1 cellular context compared by ENCODE assay signal in genomic region chr19:44807652-44808462, GRCh38.
TF ChIP-seq lines count a peak whose summit lies in the region.

No MANE protein-coding gene starts in this region.

TF ChIP-seq in HepG2, 621 proteins besides CTCF, POLR2A, EP300 and RAD21 (continued from another document and continues in another):
- TF ChIP-seq ZBTB49 (CRISPR knock-in tag; IDR thresholded peaks at IDR 0.05; ENCODE audit: borderline replicate concordance) = no peak
- no peak for TF ChIP-seq MATR3 (CRISPR knock-in tag; IDR thresholded peaks at IDR 0.05)
- no peak for TF ChIP-seq GFI1 (CRISPR knock-in tag; IDR thresholded peaks at IDR 0.05; ENCODE audit: borderline replicate concordance)
- TF ChIP-seq MLX (CRISPR knock-in tag; IDR thresholded peaks at IDR 0.05) = no peak
- peak; percentile 66; the same call in 1 of the 2 replicates for TF ChIP-seq ZHX1 (CRISPR knock-in tag; IDR thresholded peaks at IDR 0.05; ENCODE audit: low read depth)
- TF ChIP-seq ZNF768 (CRISPR knock-in tag; IDR thresholded peaks at IDR 0.05) = peak; percentile 45; the same call in 1 of the 2 replicates
- no peak for TF ChIP-seq ZNF367 (CRISPR knock-in tag; IDR thresholded peaks at IDR 0.05; ENCODE audit: borderline replicate concordance)
- peak; percentile 9 for TF ChIP-seq ZNF407 (CRISPR knock-in tag; IDR thresholded peaks at IDR 0.05; ENCODE audit: not compliant biosample characterization)
- peak; percentile 85 for TF ChIP-seq TARDBP (CRISPR knock-in tag; IDR thresholded peaks at IDR 0.05)
- no peak for TF ChIP-seq KDM5A (IDR thresholded peaks at IDR 0.05; ENCODE audit: borderline replicate concordance, low read length)
- TF ChIP-seq SALL1 (CRISPR knock-in tag; IDR thresholded peaks at IDR 0.05) = peak; percentile 84
- TF ChIP-seq ZNF431 (CRISPR knock-in tag; IDR thresholded peaks at IDR 0.05; ENCODE audit: borderline replicate concordance, low read depth) = no peak
- TF ChIP-seq CBX2 (IDR thresholded peaks at IDR 0.05; ENCODE audit: low read depth, low read length) = no peak
- TF ChIP-seq CBX2 (CRISPR knock-in tag; IDR thresholded peaks at IDR 0.05; ENCODE audit: low read depth) = no peak
- peak; percentile 39; the same call in 1 of the 2 replicates for TF ChIP-seq MTA1 (CRISPR knock-in tag; IDR thresholded peaks at IDR 0.05; ENCODE audit: borderline replicate concordance)
- no peak for TF ChIP-seq NFRKB (IDR thresholded peaks at IDR 0.05)
- TF ChIP-seq EHMT2 (IDR thresholded peaks at IDR 0.05; ENCODE audit: borderline replicate concordance, low read depth, low read length) = no peak
- peak; percentile 53; the same call in 1 of the 2 replicates for TF ChIP-seq ZNF616 (CRISPR knock-in tag; IDR thresholded peaks at IDR 0.05; ENCODE audit: low read depth)
- TF ChIP-seq BHLHE40 (IDR thresholded peaks at IDR 0.05; ENCODE audit: low read length) = peak; percentile 68
- TF ChIP-seq, protein P1, sequence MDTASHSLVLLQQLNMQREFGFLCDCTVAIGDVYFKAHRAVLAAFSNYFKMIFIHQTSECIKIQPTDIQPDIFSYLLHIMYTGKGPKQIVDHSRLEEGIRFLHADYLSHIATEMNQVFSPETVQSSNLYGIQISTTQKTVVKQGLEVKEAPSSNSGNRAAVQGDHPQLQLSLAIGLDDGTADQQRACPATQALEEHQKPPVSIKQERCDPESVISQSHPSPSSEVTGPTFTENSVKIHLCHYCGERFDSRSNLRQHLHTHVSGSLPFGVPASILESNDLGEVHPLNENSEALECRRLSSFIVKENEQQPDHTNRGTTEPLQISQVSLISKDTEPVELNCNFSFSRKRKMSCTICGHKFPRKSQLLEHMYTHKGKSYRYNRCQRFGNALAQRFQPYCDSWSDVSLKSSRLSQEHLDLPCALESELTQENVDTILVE (CRISPR knock-in tag; IDR thresholded peaks at IDR 0.05) = no peak
- no peak for TF ChIP-seq STAT5B (CRISPR knock-in tag; IDR thresholded peaks at IDR 0.05)
- peak in 1 of 2 experiments; percentile 41; a peak in 1 of 4 replicates for TF ChIP-seq KLF16 (CRISPR knock-in tag; IDR thresholded peaks at IDR 0.05)
- TF ChIP-seq ZNF512B (CRISPR knock-in tag; IDR thresholded peaks at IDR 0.05; ENCODE audit: borderline replicate concordance) = no peak
- peak; percentile 34; the same call in 1 of the 2 replicates for TF ChIP-seq FOSL2 (CRISPR knock-in tag; IDR thresholded peaks at IDR 0.05)
- no peak for TF ChIP-seq MYPOP (CRISPR knock-in tag; IDR thresholded peaks at IDR 0.05)
- no peak for TF ChIP-seq RFXAP (CRISPR knock-in tag; IDR thresholded peaks at IDR 0.05; ENCODE audit: borderline replicate concordance)
- no peak for TF ChIP-seq SUZ12 (IDR thresholded peaks at IDR 0.05; ENCODE audit: low read depth, low read length)
- no peak for TF ChIP-seq ZNF761 (CRISPR knock-in tag; conservative IDR thresholded peaks at IDR 0.05)
- peak; percentile 97 for TF ChIP-seq ZEB1 (IDR thresholded peaks at IDR 0.05; ENCODE audit: insufficient replicate concordance, low read depth)
- no peak for TF ChIP-seq ZNF101 (CRISPR knock-in tag; IDR thresholded peaks at IDR 0.05; ENCODE audit: borderline replicate concordance, low read depth)
- TF ChIP-seq ZNF337 (CRISPR knock-in tag; IDR thresholded peaks at IDR 0.05; ENCODE audit: borderline replicate concordance, low read depth) = no peak
- no peak for TF ChIP-seq ZNF776 (CRISPR knock-in tag; IDR thresholded peaks at IDR 0.05)
- TF ChIP-seq PCBP2 (optimal IDR thresholded peaks at IDR 0.05; ENCODE audit: low read depth, low read length, poor library complexity, severe bottlenecking) = no peak
- TF ChIP-seq TOPORS (CRISPR knock-in tag; IDR thresholded peaks at IDR 0.05) = 0 out of 2 replicates have a peak, but pooled peaks have one; percentile 35
- TF ChIP-seq, protein P2, sequence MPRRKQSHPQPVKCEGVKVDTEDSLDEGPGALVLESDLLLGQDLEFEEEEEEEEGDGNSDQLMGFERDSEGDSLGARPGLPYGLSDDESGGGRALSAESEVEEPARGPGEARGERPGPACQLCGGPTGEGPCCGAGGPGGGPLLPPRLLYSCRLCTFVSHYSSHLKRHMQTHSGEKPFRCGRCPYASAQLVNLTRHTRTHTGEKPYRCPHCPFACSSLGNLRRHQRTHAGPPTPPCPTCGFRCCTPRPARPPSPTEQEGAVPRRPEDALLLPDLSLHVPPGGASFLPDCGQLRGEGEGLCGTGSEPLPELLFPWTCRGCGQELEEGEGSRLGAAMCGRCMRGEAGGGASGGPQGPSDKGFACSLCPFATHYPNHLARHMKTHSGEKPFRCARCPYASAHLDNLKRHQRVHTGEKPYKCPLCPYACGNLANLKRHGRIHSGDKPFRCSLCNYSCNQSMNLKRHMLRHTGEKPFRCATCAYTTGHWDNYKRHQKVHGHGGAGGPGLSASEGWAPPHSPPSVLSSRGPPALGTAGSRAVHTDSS (CRISPR knock-in tag; conservative IDR thresholded peaks at IDR 0.05) = no peak
- peak; percentile 43 for TF ChIP-seq NCOA2 (CRISPR knock-in tag; IDR thresholded peaks at IDR 0.05)
- TF ChIP-seq IRF2 (CRISPR knock-in tag; IDR thresholded peaks at IDR 0.05) = peak; percentile 54
- no peak for TF ChIP-seq JUN (CRISPR knock-in tag; IDR thresholded peaks at IDR 0.05)
- no peak for TF ChIP-seq TGIF2 (CRISPR knock-in tag; IDR thresholded peaks at IDR 0.05)
- no peak for TF ChIP-seq ZNF33A (CRISPR knock-in tag; IDR thresholded peaks at IDR 0.05; ENCODE audit: borderline replicate concordance)
- no peak for TF ChIP-seq TAF1 (CRISPR knock-in tag; IDR thresholded peaks at IDR 0.05)
